ENCODE assay signal across 1 cellular context in genomic region chr9:137269231-137269772, GRCh38.
A peak's percentile ranks its signal among the peaks of the same experiment; 100 is the strongest.
TF ChIP-seq lines count a peak whose summit lies in the region.

No MANE protein-coding gene starts in this region.

TF ChIP-seq in K562, 482 proteins besides CTCF, POLR2A, EP300 and RAD21:
- no peak for TF ChIP-seq NCOA1 (IDR thresholded peaks at IDR 0.05; ENCODE audit: low read depth)
- peak; percentile 83 for TF ChIP-seq TFE3 (CRISPR knock-in tag; IDR thresholded peaks at IDR 0.05)
- peak; percentile 26; the same call in 1 of the 2 replicates for TF ChIP-seq RAD51 (IDR thresholded peaks at IDR 0.05; ENCODE audit: borderline replicate concordance, low read depth)
- TF ChIP-seq MYC (IDR thresholded peaks at IDR 0.05; ENCODE audit: low read depth, low read length), result no peak
- TF ChIP-seq MYC (CRISPR knock-in tag; IDR thresholded peaks at IDR 0.05; ENCODE audit: borderline replicate concordance, low read depth), result no peak
- peak; percentile 26; the same call in 1 of the 2 replicates for TF ChIP-seq MEF2D (tag; conservative IDR thresholded peaks at IDR 0.05; ENCODE audit: low read depth)
- TF ChIP-seq RBFOX2 (IDR thresholded peaks at IDR 0.05; ENCODE audit: low read depth, low read length), result 0 out of 2 replicates have a peak, but pooled peaks have one; percentile 24
- TF ChIP-seq MEF2A (IDR thresholded peaks at IDR 0.05; ENCODE audit: control insufficient read depth, low read depth, low read length), result no peak
- TF ChIP-seq DMBX1 (CRISPR knock-in tag; IDR thresholded peaks at IDR 0.05; ENCODE audit: borderline replicate concordance), result 0 out of 2 replicates have a peak, but pooled peaks have one; percentile 18
- no peak for TF ChIP-seq NR2F6 (CRISPR knock-in tag; IDR thresholded peaks at IDR 0.05)
TF ChIP-seq in K562: peak in this region for 5.
